8 cellular contexts compared by ENCODE assay signal in the genomic region with DNA sequence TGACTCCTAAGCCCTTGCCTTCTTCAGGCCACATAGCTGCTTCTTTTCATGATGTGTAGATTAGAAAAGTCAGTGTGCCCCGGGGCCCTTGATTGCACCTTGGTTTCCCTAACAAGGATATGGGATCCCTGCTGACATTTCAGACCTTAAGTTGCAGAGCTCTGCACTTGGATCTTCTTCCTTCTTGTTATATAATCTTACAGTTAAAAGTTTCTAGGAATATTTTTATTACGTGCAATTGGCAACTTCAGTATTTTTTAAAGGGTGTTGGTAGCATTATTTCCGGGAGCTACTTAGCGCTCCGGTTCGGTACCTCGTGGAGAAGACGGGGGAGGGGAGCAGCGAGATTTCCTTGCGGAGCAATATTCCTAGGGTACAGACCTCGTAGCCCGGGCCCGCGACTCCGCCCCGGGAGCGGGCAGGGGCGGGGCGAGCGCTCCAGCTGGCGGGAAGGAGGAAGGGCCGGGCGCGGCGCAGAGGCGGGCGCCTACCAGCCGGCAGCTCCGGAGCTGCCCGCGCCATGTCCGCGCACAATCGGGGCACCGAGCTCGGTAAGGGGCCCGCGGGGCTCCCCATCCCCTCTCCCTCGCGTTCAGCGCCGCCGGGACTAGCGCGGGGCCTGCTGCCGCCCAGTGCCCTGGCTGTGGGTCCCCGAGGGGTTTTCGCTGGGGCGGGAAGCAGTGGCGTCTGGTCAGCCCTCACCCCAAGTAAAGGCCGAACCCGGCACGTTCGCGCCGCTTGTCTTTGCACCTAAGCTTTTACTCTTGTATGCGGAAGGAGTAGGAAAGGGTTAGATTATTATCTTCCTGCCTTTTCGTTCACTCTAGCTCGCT. TPM values are rescaled to one million over a fixed set of nuclear protein-coding genes. Genes with fewer than 3 reads are reported as not detected.
DNase-seq lines count a peak whose midpoint lies in the region; ATAC-seq and TF ChIP-seq lines count a peak whose summit lies in the region.

A gene (plus strand): TSS at position 469 of the 833 bp plus-strand sequence. CDS start 52 bp downstream, at position 521.

- DNase-seq in AG09309 (ENCODE audit: low read depth) (no peak), NCI-H2196 treated with DMSO at 0.1 percent for 48 hours (lab: John Stamatoyannopoulos, UW; ENCODE audit: unreplicated experiment) (peak; percentile 25), chondrocyte (ENCODE audit: low spot score) (no peak), kidney tubule cell (ENCODE audit: low spot score) (peak; percentile 88)
- peak; percentile 47 for DNase-seq in activated CD4-positive, alpha-beta T cell treated with anti-CD3 and anti-CD28 coated beads for 1 hour
- DNase-seq in stimulated activated CD4-positive, alpha-beta T cell treated with anti-CD3 and anti-CD28 coated beads, Interleukin-1b, Interleukin-23, amount 100 ng/mL, for 24 hours (ENCODE audit: low read depth in 4 of 4, low spot score in 1 of 4) = peak; percentile 25 to 45 (median 26)

- H3K36me3 Mint-ChIP-seq in chondrocyte (ENCODE audit: low read depth) = no peaks in the 10 kb centered on the region

- no peaks in the 10 kb centered on the region for H3K27me3 Mint-ChIP-seq in chondrocyte (ENCODE audit: low read depth)

- peak; percentile 76 for ATAC-seq in GM18870 (IDR thresholded peaks at IDR 0.05; ENCODE audit: unreplicated experiment)
- peak; percentile 97 for ATAC-seq in HG03108 (IDR thresholded peaks at IDR 0.05; ENCODE audit: unreplicated experiment)

- no peaks in the 10 kb centered on the region for H3K9me3 Mint-ChIP-seq in chondrocyte (ENCODE audit: low read depth)

- H3K4me3 Mint-ChIP-seq in chondrocyte (ENCODE audit: unreplicated experiment) = peak within 1 kb of the TSS; percentile 84

- no peak for TF ChIP-seq CTCF in AG09309 (IDR thresholded peaks at IDR 0.05; ENCODE audit: control insufficient read depth, insufficient read depth, low read depth, low read length, missing control alignments)
- TF ChIP-seq CTCF in chondrocyte (IDR thresholded peaks at IDR 0.05) = peak; percentile 33

- H3K27ac Mint-ChIP-seq in chondrocyte (ENCODE audit: unreplicated experiment) = peak within 1 kb of the TSS; percentile 89

- peaks cover 23% of the 10 kb centered on the region for H3K4me1 Mint-ChIP-seq in chondrocyte (ENCODE audit: low read depth)

- peak within 1 kb of the TSS; percentile 73 for H3K4me3 ChIP-seq in AG09309 (ENCODE audit: control insufficient read depth, low read depth, low read length)

RNA-seq across cellular contexts. Expression of the gene that starts here (rescaled TPM):
- total RNA-seq in chondrocyte = 15.5 to 26.2 TPM (median 16.0 TPM) in 3 replicates

Comparison
In these comparisons a context has a peak if more than half of its experiments do, and no peak if none do; other contexts are left out.
1. DNase-seq: peak in NCI-H2196 treated with DMSO at 0.1 percent for 48 hours (single experiment), activated CD4-positive, alpha-beta T cell treated with anti-CD3 and anti-CD28 coated beads for 1 hour (single experiment), kidney tubule cell (single experiment) and stimulated activated CD4-positive, alpha-beta T cell treated with anti-CD3 and anti-CD28 coated beads, Interleukin-1b, Interleukin-23, amount 100 ng/mL, for 24 hours (4 of 4); none in AG09309 (single experiment) and chondrocyte (single experiment).